ENCODE assay signal across 10 cellular contexts in the genomic region with DNA sequence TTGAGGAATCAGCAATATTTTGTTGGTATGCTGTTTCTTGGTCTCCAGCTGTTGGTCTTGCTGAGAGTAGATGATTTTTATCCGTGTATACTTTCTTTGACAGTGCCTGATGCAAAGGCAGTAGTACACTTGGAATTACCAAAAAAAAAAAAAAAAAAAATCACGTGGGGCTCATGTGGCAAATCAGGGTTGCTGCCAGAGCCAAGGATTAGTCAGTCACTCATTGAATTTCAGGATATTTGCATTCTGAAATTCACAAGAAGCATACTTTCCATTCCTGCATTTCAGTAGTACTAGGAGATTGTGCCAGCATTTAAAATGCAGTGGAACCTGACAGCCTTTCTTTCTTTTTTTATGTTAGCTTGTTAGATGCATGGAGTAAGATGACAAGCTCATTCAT. TPM values are rescaled to one million over a fixed set of nuclear protein-coding genes. Genes with fewer than 3 reads are reported as not detected.
DNase-seq lines count a peak whose midpoint lies in the region; ATAC-seq and TF ChIP-seq lines count a peak whose summit lies in the region.
"Had no signal": no experiment of that assay in that cellular context is flagged by ENCODE, and none has a peak within 500 bp of the region (broad histone marks: within the 10 kb centered on the region; RNA-seq: fewer than 3 reads in every experiment).

No MANE protein-coding gene starts in this region.

- H3K9me3 ChIP-seq in aorta (ENCODE audit: control insufficient read depth, low read length), result no peaks in the 10 kb centered on the region
- H3K9me3 ChIP-seq: SJSA1 had no signal

- intact Hi-C loops in aorta (cut with DNase I) (loop anchor here in 1 of 2 donors (5.0 kb wide), 1 partner anchor 220 kb away; no protein-coding TSS in a partner anchor), posterior vena cava (cut with DNase I) (loop anchor here (2.0 to 10.0 kb wide), 3 partner anchors 73 to 403 kb away; no protein-coding TSS in a partner anchor)

- no peak for ATAC-seq in aorta (ENCODE audit: low FRiP score)

- H3K4me1 ChIP-seq in aorta (ENCODE audit: control insufficient read depth in 1 of 2, insufficient read depth in 2 of 2, low read length in 2 of 2), result no peaks in the 10 kb centered on the region
- H3K4me1 ChIP-seq: SJSA1 had no signal

- 5 to 9% methylated on average over 2 of the region's 2 CpGs for WGBS in aorta, 2 donors

- TF ChIP-seq CTCF in epithelial cell of esophagus (IDR thresholded peaks at IDR 0.05; ENCODE audit: insufficient read depth, low read depth, low read length, missing control alignments), result no peak

- no peak overlapping the region for H3K27ac ChIP-seq in aorta (ENCODE audit: low read depth in 1 of 2, low read length in 2 of 2)
- H3K27ac ChIP-seq: SJSA1 had no signal

- no peaks in the 10 kb centered on the region for H3K27me3 ChIP-seq in aorta (ENCODE audit: control insufficient read depth in 1 of 2, insufficient read depth in 2 of 2, low read length in 1 of 2)
- H3K27me3 ChIP-seq: SJSA1 had no signal

- peaks cover 0 to 2% of the 10 kb centered on the region in 2 donors for H3K36me3 ChIP-seq in aorta (ENCODE audit: control insufficient read depth in 1 of 2, insufficient read depth in 2 of 2, low read length in 1 of 2)

- no peak overlapping the region for H3K4me3 ChIP-seq in epithelial cell of esophagus (ENCODE audit: low read length)
- no peak overlapping the region for H3K4me3 ChIP-seq in aorta (ENCODE audit: low read length in 2 of 2)
- H3K4me3 ChIP-seq: SJSA1 had no signal

- DNase-seq in ELR (ENCODE audit: low read depth) (peak; percentile 22), NCI-H2029 treated with DMSO at 0.1 percent for 48 hours (lab: John Stamatoyannopoulos, UW) (peak; percentile 50), epithelial cell of esophagus (ENCODE audit: low read depth) (peak; percentile 47), occipital lobe (lab: John Stamatoyannopoulos, UW) (peak; percentile 31), Kasumi-1 (lab: John Stamatoyannopoulos, UW) (no peak), aorta (no peak), posterior vena cava (ENCODE audit: low spot score) (no peak)
- no peak for DNase-seq in stimulated activated CD4-positive, alpha-beta T cell treated with anti-CD3 and anti-CD28 coated beads, Interleukin-4, amount 100 ng/mL, for 1 hour
- DNase-seq: activated effector memory CD4-positive, alpha-beta T cell treated with anti-CD3 and anti-CD28 coated beads, Interleukin-2, amount 50 U/mL, for 16 hours had no signal

RNA-seq across cellular contexts. Expression of gene TANGO6, which starts 58.6 kb away (rescaled TPM):
- total RNA-seq in occipital lobe, result 30.1 TPM
- total RNA-seq in aorta, result 10 to 100 TPM; 19.9 to 26.6 TPM
- 1 to 10 TPM; 5.4 to 6.4 TPM for polyA plus RNA-seq in aorta
- 10 to 100 TPM; 16.9 to 22.2 TPM for total RNA-seq in posterior vena cava

Comparison
In these comparisons a context has a peak if more than half of its experiments do, and no peak if none do; other contexts are left out.
1. DNase-seq: peak in ELR (single experiment), NCI-H2029 treated with DMSO at 0.1 percent for 48 hours (single experiment), epithelial cell of esophagus (single experiment) and occipital lobe (single experiment); none in Kasumi-1 (0 of 2), stimulated activated CD4-positive, alpha-beta T cell treated with anti-CD3 and anti-CD28 coated beads, Interleukin-4, amount 100 ng/mL, for 1 hour (single experiment), aorta (0 of 2) and posterior vena cava (single experiment).